In genomic region chr12:46407360-46407759, GRCh38 we compare ENCODE assay signal across 19 cellular contexts.
"Had no signal": no experiment of that assay in that cellular context is flagged by ENCODE, and none has a peak within 500 bp of the region (broad histone marks: within the 10 kb centered on the region; RNA-seq: fewer than 3 reads in every experiment).

No MANE protein-coding gene starts in this region.

- H3K9me3 Mint-ChIP-seq: neural crest cell had no signal

- H3K27me3 ChIP-seq: adrenal gland, esophagus squamous epithelium, tibial nerve, vagina had no signal

- DNase-seq: activated CD4-positive, alpha-beta T cell treated with anti-CD3 and anti-CD28 coated beads, Interleukin-2, amount 50 U/mL, for 1 hour; activated gamma-delta T cell treated with Interleukin-2 at 50 U/mL for 16 hours; adrenal gland; dermis blood vessel endothelial cell; effector memory CD4-positive, alpha-beta T cell; esophagus squamous epithelium; hippocampal formation; left colon; lower lobe of right lung; midbrain; stimulated activated CD4-positive, alpha-beta T cell treated with anti-CD3 and anti-CD28 coated beads, Interleukin-12 subunit alpha, Interleukin-12 subunit beta, amount 100 ng/mL, for 4 hours; stimulated activated CD4-positive, alpha-beta T cell treated with anti-CD3 and anti-CD28 coated beads, Interleukin-1b, Interleukin-23, amount 100 ng/mL, for 48 hours; stimulated activated CD8-positive, alpha-beta memory T cell treated with anti-CD3 and anti-CD28 coated beads, Interleukin-4, amount 100 ng/mL, for 48 hours; stimulated activated naive CD4-positive, alpha-beta T cell treated with Interleukin-2 at 50 U/mL for 16 hours had no signal

- H3K27me3 Mint-ChIP-seq: progenitor cell of endocrine pancreas had no signal

- ATAC-seq: left colon, lower lobe of right lung had no signal

- H3K36me3 ChIP-seq: adrenal gland, esophagus squamous epithelium, lower lobe of right lung, tibial nerve, vagina had no signal

- H3K27ac ChIP-seq: adrenal gland, esophagus squamous epithelium, lower lobe of right lung, tibial nerve, vagina had no signal

- H3K27ac Mint-ChIP-seq: progenitor cell of endocrine pancreas; T-helper 1 cell treated with Interleukin-12 subunit alpha and Interleukin-12 subunit beta and Interleukin-4 antibody, amounts not matched to agents 30 μg/mL and 1 μg/mL, for 36 hours had no signal

- H3K4me3 Mint-ChIP-seq: neural crest cell; T-helper 1 cell treated with Interleukin-12 subunit alpha and Interleukin-12 subunit beta and Interleukin-4 antibody, amounts not matched to agents 30 μg/mL and 1 μg/mL, for 36 hours had no signal

- H3K9me3 ChIP-seq: adrenal gland, esophagus squamous epithelium, lower lobe of right lung, tibial nerve, vagina had no signal

- H3K4me3 ChIP-seq: adrenal gland, esophagus squamous epithelium, lower lobe of right lung, tibial nerve, vagina had no signal
